ENCODE assay signal across 15 cellular contexts in the genomic region with DNA sequence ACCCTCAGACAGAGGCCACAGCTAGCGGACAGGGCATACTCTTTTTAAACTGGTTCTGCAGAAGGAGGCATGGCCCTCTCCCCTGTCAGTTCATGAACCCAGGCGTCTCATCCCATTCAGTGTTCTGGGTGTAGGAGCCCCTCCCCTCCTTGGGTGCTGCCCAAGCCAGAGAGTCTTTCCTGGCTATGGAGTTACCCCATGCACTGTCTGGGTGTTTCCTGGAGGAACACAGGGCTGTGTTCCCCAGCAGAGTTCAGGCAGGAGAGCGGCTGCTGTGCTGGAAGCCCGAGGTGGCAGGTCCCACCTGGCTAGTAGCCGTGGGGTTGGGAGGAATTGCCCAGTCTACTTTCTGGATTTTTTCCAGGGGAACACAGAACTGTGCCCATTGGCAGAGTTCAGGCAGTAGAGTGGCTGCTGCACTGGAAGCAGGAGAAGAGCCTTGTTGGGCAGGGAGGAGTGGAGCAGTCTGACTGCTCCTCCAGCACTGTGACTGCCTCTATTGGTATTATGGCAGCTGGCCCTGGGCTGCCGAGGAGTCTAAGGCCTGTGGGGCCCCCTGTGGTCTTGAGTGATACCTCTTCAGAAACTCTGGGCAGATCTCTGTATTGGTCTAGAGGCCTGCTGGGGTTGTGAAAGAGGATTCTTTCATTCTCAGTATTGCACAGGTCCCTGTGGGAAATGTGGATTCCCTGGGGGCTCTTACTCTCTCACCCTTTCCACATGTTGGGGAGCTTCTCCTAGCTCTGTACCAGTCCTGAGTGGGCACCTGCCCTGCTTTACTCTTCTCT.
DNase-seq lines count a peak whose midpoint lies in the region; ATAC-seq and TF ChIP-seq lines count a peak whose summit lies in the region.
"Had no signal": no experiment of that assay in that cellular context is flagged by ENCODE, and none has a peak within 500 bp of the region (broad histone marks: within the 10 kb centered on the region; RNA-seq: fewer than 3 reads in every experiment).

No MANE protein-coding gene starts in this region.

- ATAC-seq in GM19455 (IDR thresholded peaks at IDR 0.05; ENCODE audit: unreplicated experiment) (peak; percentile 68), HG03039 (IDR thresholded peaks at IDR 0.05; ENCODE audit: unreplicated experiment) (peak; percentile 70), WTC11 (peak; percentile 88), HG03280 (IDR thresholded peaks at IDR 0.05; ENCODE audit: unreplicated experiment) (no peak)
- ATAC-seq: K562; naive thymus-derived CD4-positive, alpha-beta T cell had no signal

- CTCF ChIA-PET in WTC11 (lab: Charles Lee) = interaction anchor here (1.2 to 1.4 kb wide), 2 partner anchors 8 to 122 kb away, joined by 4 to 16 read pairs; no protein-coding TSS in a partner anchor

- no peaks in the 10 kb centered on the region for H3K27me3 Mint-ChIP-seq in WTC11 (ENCODE audit: low read depth)
- H3K27me3 Mint-ChIP-seq: naive thymus-derived CD4-positive, alpha-beta T cell had no signal

- DNase-seq in GM12865 (ENCODE audit: low read depth) (peak; percentile 86), WTC11 (ENCODE audit: low spot score) (peak; percentile 28), COR-L47 (lab: John Stamatoyannopoulos, UW) (no peak), right atrium auricular region (ENCODE audit: low spot score) (no peak), NCI-H1417 treated with DMSO at 0.1 percent for 48 hours (lab: John Stamatoyannopoulos, UW) (no peak)
- DNase-seq: cerebellar nuclear complex; GF-D8; GM23248; naive thymus-derived CD4-positive, alpha-beta T cell had no signal

- H3K9me3 ChIP-seq in right atrium auricular region = peaks cover 0 to 23% of the 10 kb centered on the region in 2 donors

- no peak overlapping the region for H3K27ac ChIP-seq in right atrium auricular region
- H3K27ac ChIP-seq: GM23248, RWPE1, skin epidermis had no signal

- POLR2A ChIA-PET in WTC11 (lab: Charles Lee) = no interaction called here

- no peaks in the 10 kb centered on the region for H3K36me3 ChIP-seq in right atrium auricular region

- TF ChIP-seq CTCF in GM12865 (IDR thresholded peaks at IDR 0.05; ENCODE audit: insufficient read depth, low read depth, low read length, missing control alignments) (peak; percentile 28), WTC11 (IDR thresholded peaks at IDR 0.05) (no peak), right atrium auricular region (IDR thresholded peaks at IDR 0.05) (no peak)

- peaks cover 21% of the 10 kb centered on the region for H3K9me3 Mint-ChIP-seq in WTC11

- H3K4me3 Mint-ChIP-seq in WTC11 = no peak overlapping the region
- H3K4me3 Mint-ChIP-seq: naive thymus-derived CD4-positive, alpha-beta T cell had no signal

- peaks cover 21% of the 10 kb centered on the region for H3K4me1 Mint-ChIP-seq in WTC11
- H3K4me1 Mint-ChIP-seq: naive thymus-derived CD4-positive, alpha-beta T cell had no signal

- H3K27ac Mint-ChIP-seq in WTC11 = no peak overlapping the region

- H3K4me1 ChIP-seq in right atrium auricular region = no peaks in the 10 kb centered on the region

- no peaks in the 10 kb centered on the region for H3K27me3 ChIP-seq in right atrium auricular region

- peaks cover 12% of the 10 kb centered on the region for H3K36me3 Mint-ChIP-seq in WTC11
- H3K36me3 Mint-ChIP-seq: naive thymus-derived CD4-positive, alpha-beta T cell had no signal

- H3K4me3 ChIP-seq in GM12865 (ENCODE audit: low read depth, low read length) (no peak overlapping the region), right atrium auricular region (no peak overlapping the region)
- H3K4me3 ChIP-seq: GM23248, K562, skin epidermis had no signal

TF ChIP-seq in WTC11, 78 proteins besides CTCF, POLR2A, EP300 and RAD21 (continues in another document):
- TF ChIP-seq E2F4 (CRISPR knock-in tag; IDR thresholded peaks at IDR 0.05; ENCODE audit: borderline replicate concordance, low read depth) (no peak), JUN (CRISPR knock-in tag; IDR thresholded peaks at IDR 0.05) (no peak), ZNF317 (CRISPR knock-in tag; IDR thresholded peaks at IDR 0.05; ENCODE audit: borderline replicate concordance, low read depth) (no peak), PREB (CRISPR knock-in tag; IDR thresholded peaks at IDR 0.05; ENCODE audit: borderline replicate concordance) (no peak), NR3C1 (CRISPR knock-in tag; conservative IDR thresholded peaks at IDR 0.05; ENCODE audit: low read depth) (no peak), ZNF263 (CRISPR knock-in tag; IDR thresholded peaks at IDR 0.05; ENCODE audit: low read depth) (no peak), ETV6 (CRISPR knock-in tag; IDR thresholded peaks at IDR 0.05) (no peak), TEAD1 (CRISPR knock-in tag; IDR thresholded peaks at IDR 0.05) (no peak), ZNF396 (CRISPR knock-in tag; IDR thresholded peaks at IDR 0.05; ENCODE audit: borderline replicate concordance) (no peak), KAT7 (CRISPR knock-in tag; IDR thresholded peaks at IDR 0.05; ENCODE audit: borderline replicate concordance) (no peak), JAZF1 (CRISPR knock-in tag; IDR thresholded peaks at IDR 0.05) (no peak), NFE2L1 (CRISPR knock-in tag; IDR thresholded peaks at IDR 0.05) (no peak), OVOL2 (CRISPR knock-in tag; IDR thresholded peaks at IDR 0.05; ENCODE audit: borderline replicate concordance) (no peak), IRF2 (CRISPR knock-in tag; IDR thresholded peaks at IDR 0.05; ENCODE audit: borderline replicate concordance, low read depth) (no peak), SOX15 (CRISPR knock-in tag; IDR thresholded peaks at IDR 0.05) (no peak)
- TF ChIP-seq, protein P1, sequence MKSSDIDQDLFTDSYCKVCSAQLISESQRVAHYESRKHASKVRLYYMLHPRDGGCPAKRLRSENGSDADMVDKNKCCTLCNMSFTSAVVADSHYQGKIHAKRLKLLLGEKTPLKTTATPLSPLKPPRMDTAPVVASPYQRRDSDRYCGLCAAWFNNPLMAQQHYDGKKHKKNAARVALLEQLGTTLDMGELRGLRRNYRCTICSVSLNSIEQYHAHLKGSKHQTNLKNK (CRISPR knock-in tag; IDR thresholded peaks at IDR 0.05) = no peak
- TF ChIP-seq, protein P2, sequence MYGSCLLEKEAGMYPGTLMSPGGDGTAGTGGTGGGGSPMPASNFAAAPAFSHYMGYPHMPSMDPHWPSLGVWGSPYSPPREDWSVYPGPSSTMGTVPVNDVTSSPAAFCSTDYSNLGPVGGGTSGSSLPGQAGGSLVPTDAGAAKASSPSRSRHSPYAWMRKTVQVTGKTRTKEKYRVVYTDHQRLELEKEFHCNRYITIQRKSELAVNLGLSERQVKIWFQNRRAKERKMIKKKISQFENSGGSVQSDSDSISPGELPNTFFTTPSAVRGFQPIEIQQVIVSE (CRISPR knock-in tag; IDR thresholded peaks at IDR 0.05; ENCODE audit: borderline replicate concordance) = no peak
- TF ChIP-seq, protein P3, sequence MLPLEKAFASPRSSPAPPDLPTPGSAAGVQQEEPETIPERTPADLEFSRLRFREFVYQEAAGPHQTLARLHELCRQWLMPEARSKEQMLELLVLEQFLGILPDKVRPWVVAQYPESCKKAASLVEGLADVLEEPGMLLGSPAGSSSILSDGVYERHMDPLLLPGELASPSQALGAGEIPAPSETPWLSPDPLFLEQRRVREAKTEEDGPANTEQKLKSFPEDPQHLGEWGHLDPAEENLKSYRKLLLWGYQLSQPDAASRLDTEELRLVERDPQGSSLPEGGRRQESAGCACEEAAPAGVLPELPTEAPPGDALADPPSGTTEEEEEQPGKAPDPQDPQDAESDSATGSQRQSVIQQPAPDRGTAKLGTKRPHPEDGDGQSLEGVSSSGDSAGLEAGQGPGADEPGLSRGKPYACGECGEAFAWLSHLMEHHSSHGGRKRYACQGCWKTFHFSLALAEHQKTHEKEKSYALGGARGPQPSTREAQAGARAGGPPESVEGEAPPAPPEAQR (CRISPR knock-in tag; IDR thresholded peaks at IDR 0.05) = no peak
- TF ChIP-seq, protein P4, sequence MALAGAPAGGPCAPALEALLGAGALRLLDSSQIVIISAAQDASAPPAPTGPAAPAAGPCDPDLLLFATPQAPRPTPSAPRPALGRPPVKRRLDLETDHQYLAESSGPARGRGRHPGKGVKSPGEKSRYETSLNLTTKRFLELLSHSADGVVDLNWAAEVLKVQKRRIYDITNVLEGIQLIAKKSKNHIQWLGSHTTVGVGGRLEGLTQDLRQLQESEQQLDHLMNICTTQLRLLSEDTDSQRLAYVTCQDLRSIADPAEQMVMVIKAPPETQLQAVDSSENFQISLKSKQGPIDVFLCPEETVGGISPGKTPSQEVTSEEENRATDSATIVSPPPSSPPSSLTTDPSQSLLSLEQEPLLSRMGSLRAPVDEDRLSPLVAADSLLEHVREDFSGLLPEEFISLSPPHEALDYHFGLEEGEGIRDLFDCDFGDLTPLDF (CRISPR knock-in tag; IDR thresholded peaks at IDR 0.05) = no peak

Comparison
In these comparisons a context has a peak if more than half of its experiments do, and no peak if none do; other contexts are left out.
1. DNase-seq: peak in GM12865 (single experiment) and WTC11 (single experiment); none in COR-L47 (single experiment), right atrium auricular region (single experiment) and NCI-H1417 treated with DMSO at 0.1 percent for 48 hours (single experiment).